Comparison of ENCODE assay signal across 9 cellular contexts in genomic region chr10:16519250-16519907, GRCh38.
DNase-seq lines count a peak whose midpoint lies in the region; ATAC-seq lines count a peak whose summit lies in the region.
"Had no signal": no experiment of that assay in that cellular context is flagged by ENCODE, and none has a peak within 500 bp of the region (broad histone marks: within the 10 kb centered on the region; RNA-seq: fewer than 3 reads in every experiment).

No MANE protein-coding gene starts in this region.

- no peaks in the 10 kb centered on the region for H3K9me3 Mint-ChIP-seq in T-helper 1 cell treated with Interleukin-12 subunit alpha and Interleukin-12 subunit beta and Interleukin-4 antibody, amounts not matched to agents 30 μg/mL and 1 μg/mL, for 36 hours
- H3K9me3 Mint-ChIP-seq in dendritic cell treated with granulocyte-macrophage colony-stimulating factor and Interleukin-4, amounts not matched to agents 40 ng/mL and 50 ng/mL, for 4 days: no peaks in the 10 kb centered on the region

- H3K4me1 Mint-ChIP-seq in T-helper 1 cell treated with Interleukin-12 subunit alpha and Interleukin-12 subunit beta and Interleukin-4 antibody, amounts not matched to agents 30 μg/mL and 1 μg/mL, for 36 hours (ENCODE audit: low read depth): peaks cover 9% of the 10 kb centered on the region
- peaks cover 16% of the 10 kb centered on the region for H3K4me1 Mint-ChIP-seq in dendritic cell treated with granulocyte-macrophage colony-stimulating factor and Interleukin-4, amounts not matched to agents 40 ng/mL and 50 ng/mL, for 4 days (ENCODE audit: low read depth)

- peak overlapping the region; percentile 68 for H3K4me3 Mint-ChIP-seq in T-helper 1 cell treated with Interleukin-12 subunit alpha and Interleukin-12 subunit beta and Interleukin-4 antibody, amounts not matched to agents 30 μg/mL and 1 μg/mL, for 36 hours
- H3K4me3 Mint-ChIP-seq in dendritic cell treated with granulocyte-macrophage colony-stimulating factor and Interleukin-4, amounts not matched to agents 40 ng/mL and 50 ng/mL, for 4 days: peak overlapping the region; percentile 28

- DNase-seq in T-helper 1 cell (no peak), retina (peak; percentile 59), NOMO-1 treated with dmso at 0.1 percent for 144 hours (lab: John Stamatoyannopoulos, UW; ENCODE audit: unreplicated experiment) (no peak), RKO (ENCODE audit: low spot score) (no peak)
- DNase-seq: NCI-H187 had no signal

- ATAC-seq in HG03442 (IDR thresholded peaks at IDR 0.05; ENCODE audit: unreplicated experiment) (peak; percentile 38), GM19397 (IDR thresholded peaks at IDR 0.05; ENCODE audit: unreplicated experiment) (no peak)

- intact Hi-C loops in dendritic cell treated with granulocyte-macrophage colony-stimulating factor and Interleukin-4, amounts not matched to agents 40 ng/mL and 50 ng/mL, for 4 days (cut with micrococcal nuclease): no loop called here

- peaks cover 52% of the 10 kb centered on the region for H3K27me3 Mint-ChIP-seq in T-helper 1 cell treated with Interleukin-12 subunit alpha and Interleukin-12 subunit beta and Interleukin-4 antibody, amounts not matched to agents 30 μg/mL and 1 μg/mL, for 36 hours (ENCODE audit: low read depth)
- H3K27me3 Mint-ChIP-seq in dendritic cell treated with granulocyte-macrophage colony-stimulating factor and Interleukin-4, amounts not matched to agents 40 ng/mL and 50 ng/mL, for 4 days: peaks cover 44% of the 10 kb centered on the region

- H3K27ac Mint-ChIP-seq in T-helper 1 cell treated with Interleukin-12 subunit alpha and Interleukin-12 subunit beta and Interleukin-4 antibody, amounts not matched to agents 30 μg/mL and 1 μg/mL, for 36 hours: no peak overlapping the region
- H3K27ac Mint-ChIP-seq in dendritic cell treated with granulocyte-macrophage colony-stimulating factor and Interleukin-4, amounts not matched to agents 40 ng/mL and 50 ng/mL, for 4 days: no peak overlapping the region

- no peaks in the 10 kb centered on the region for H3K36me3 Mint-ChIP-seq in T-helper 1 cell treated with Interleukin-12 subunit alpha and Interleukin-12 subunit beta and Interleukin-4 antibody, amounts not matched to agents 30 μg/mL and 1 μg/mL, for 36 hours (ENCODE audit: low read depth)
- no peaks in the 10 kb centered on the region for H3K36me3 Mint-ChIP-seq in dendritic cell treated with granulocyte-macrophage colony-stimulating factor and Interleukin-4, amounts not matched to agents 40 ng/mL and 50 ng/mL, for 4 days (ENCODE audit: low read depth)
